9 cellular contexts compared by ENCODE assay signal in the genomic region with DNA sequence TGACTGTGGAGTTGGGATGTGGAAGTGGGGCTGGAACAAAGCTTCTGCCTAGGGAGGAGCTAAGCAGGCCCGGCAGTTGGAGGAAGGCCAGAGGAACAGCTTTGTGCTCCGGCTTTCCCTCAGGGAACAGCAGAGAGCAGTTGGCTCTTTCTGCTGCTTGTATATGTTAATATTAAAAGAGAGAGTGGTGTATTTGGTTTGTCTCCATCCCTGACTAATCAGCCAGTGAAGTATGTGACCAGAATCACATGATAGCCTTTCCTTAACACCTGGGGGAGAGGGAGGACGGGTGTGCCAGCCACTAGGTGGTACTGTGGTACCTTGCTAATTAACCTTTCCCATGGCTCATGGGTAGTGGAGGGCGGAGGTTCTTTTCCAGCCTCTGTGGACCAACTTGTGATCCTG. TPM values are rescaled to one million over a fixed set of nuclear protein-coding genes. Genes with fewer than 3 reads are reported as not detected.
A peak's percentile ranks its signal among the peaks of the same experiment; 100 is the strongest.
DNase-seq lines count a peak whose midpoint lies in the region; ATAC-seq lines count a peak whose summit lies in the region.
"Had no signal": no experiment of that assay in that cellular context is flagged by ENCODE, and none has a peak within 500 bp of the region (broad histone marks: within the 10 kb centered on the region; RNA-seq: fewer than 3 reads in every experiment).

No MANE protein-coding gene starts in this region.

- no peak overlapping the region for H3K4me3 ChIP-seq in Jurkat, Clone E6-1 (ENCODE audit: low read length)

- DNase-seq in DMS153 (lab: John Stamatoyannopoulos, UW) (peak; percentile 56), SK-MEL-5 (ENCODE audit: low read depth, low spot score) (peak; percentile 59), cerebellum (ENCODE audit: low spot score) (peak; percentile 64), lung microvascular endothelial cell (ENCODE audit: low read depth in 2 of 2) (peak; percentile 64 to 75), putamen (ENCODE audit: low spot score) (no peak), AML-193 (lab: John Stamatoyannopoulos, UW) (no peak)
- peak; percentile 22 for DNase-seq in Jurkat, Clone E6-1 (ENCODE audit: low read depth, low spot score)

- no peak for ATAC-seq in HG02970 (IDR thresholded peaks at IDR 0.05; ENCODE audit: low FRiP score, unreplicated experiment)

- in situ Hi-C loops in SK-MEL-5 (cut with HindIII; ENCODE audit: low pct_unique_long_range_greater_than_20kb, low sequenced_read_pairs) = no loop called here

RNA-seq across cellular contexts. Expression of gene EIF2B5, which starts 10.0 kb away (rescaled TPM):
- 76.1 TPM for polyA plus RNA-seq in Jurkat, Clone E6-1 (2012; ENCODE audit: insufficient read depth, insufficient read length)
- 62.6 and 66.4 TPM in 2 replicates for total RNA-seq in SK-MEL-5 (2014; rRNA removed; shearing (Covaris generic))
- polyA plus RNA-seq in SK-MEL-5 (2015; cell fraction: cytosol; rRNA removed) = 55.3 and 56.3 TPM in 2 replicates
- polyA plus RNA-seq in SK-MEL-5 (2015; cell fraction: nucleus; rRNA removed) = 218 TPM in 2 replicates
- 34.6 TPM for total RNA-seq in cerebellum
- total RNA-seq in lung microvascular endothelial cell = 25.9 and 34.3 TPM in 2 replicates

RNA-seq across cellular contexts. Expression of gene DVL3, which starts 10.1 kb away (rescaled TPM):
- polyA plus RNA-seq in Jurkat, Clone E6-1 (2012; ENCODE audit: insufficient read depth, insufficient read length) = 48.0 TPM
- total RNA-seq in SK-MEL-5 (2014; rRNA removed; shearing (Covaris generic)) = 29.1 and 32.0 TPM in 2 replicates
- polyA plus RNA-seq in SK-MEL-5 (2015; cell fraction: cytosol; rRNA removed) = 43.0 and 60.2 TPM in 2 replicates
- 172 and 222 TPM in 2 replicates for polyA plus RNA-seq in SK-MEL-5 (2015; cell fraction: nucleus; rRNA removed)
- 32.0 TPM for total RNA-seq in cerebellum
- 15.0 and 19.8 TPM in 2 replicates for total RNA-seq in lung microvascular endothelial cell

RNA-seq across cellular contexts. Expression of gene AP2M1, which starts 29.5 kb away (rescaled TPM):
- polyA plus RNA-seq in Jurkat, Clone E6-1 (2012; ENCODE audit: insufficient read depth, insufficient read length) = 330 TPM
- total RNA-seq in SK-MEL-5 (2014; rRNA removed; shearing (Covaris generic)) = 353 and 355 TPM in 2 replicates
- polyA plus RNA-seq in SK-MEL-5 (2015; cell fraction: cytosol; rRNA removed) = 393 and 418 TPM in 2 replicates
- 252 and 280 TPM in 2 replicates for polyA plus RNA-seq in SK-MEL-5 (2015; cell fraction: nucleus; rRNA removed)
- total RNA-seq in cerebellum = 199 TPM
- total RNA-seq in lung microvascular endothelial cell = 442 and 454 TPM in 2 replicates

RNA-seq across cellular contexts. Expression of gene ABCF3, which starts 40.9 kb away (rescaled TPM):
- polyA plus RNA-seq in Jurkat, Clone E6-1 (2012; ENCODE audit: insufficient read depth, insufficient read length) = 57.7 TPM
- 24.7 and 32.2 TPM in 2 replicates for total RNA-seq in SK-MEL-5 (2014; rRNA removed; shearing (Covaris generic))
- polyA plus RNA-seq in SK-MEL-5 (2015; cell fraction: cytosol; rRNA removed) = 50.2 and 53.8 TPM in 2 replicates
- polyA plus RNA-seq in SK-MEL-5 (2015; cell fraction: nucleus; rRNA removed) = 176 and 204 TPM in 2 replicates
- total RNA-seq in cerebellum (52.9 TPM), lung microvascular endothelial cell (42.7 and 57.5 TPM in 2 replicates)

RNA-seq across cellular contexts. Expression of gene HTR3E, which starts 48.3 kb away (rescaled TPM):
- polyA plus RNA-seq in Jurkat, Clone E6-1 (2012; ENCODE audit: insufficient read depth, insufficient read length) = not detected
- not detected in 2 replicates for total RNA-seq in SK-MEL-5 (2014; rRNA removed; shearing (Covaris generic))
- polyA plus RNA-seq in SK-MEL-5 (2015; cell fraction: cytosol; rRNA removed) = not detected in 2 replicates
- polyA plus RNA-seq in SK-MEL-5 (2015; cell fraction: nucleus; rRNA removed) = not detected in 2 replicates
- total RNA-seq in cerebellum (not detected), lung microvascular endothelial cell (not detected in 2 replicates)
- total RNA-seq: T-helper 2 cell treated with Interferon-gamma antibody and Interleukin-4, amounts not matched to agents 100 ng/mL and 5 ng/mL, for 36 hours had no signal

Comparison
In these comparisons a context has a peak if more than half of its experiments do, and no peak if none do; other contexts are left out.
1. DNase-seq: peak in DMS153 (single experiment), Jurkat, Clone E6-1 (single experiment), SK-MEL-5 (single experiment), cerebellum (single experiment) and lung microvascular endothelial cell (2 of 2); none in putamen (single experiment) and AML-193 (0 of 2).